27 cellular contexts compared by ENCODE assay signal in genomic region chr2:3487931-3488554, GRCh38. TPM values are rescaled to one million over a fixed set of nuclear protein-coding genes. Genes with fewer than 3 reads are reported as not detected.
DNase-seq lines count a peak whose midpoint lies in the region; ATAC-seq and TF ChIP-seq lines count a peak whose summit lies in the region.
"Had no signal": no experiment of that assay in that cellular context is flagged by ENCODE, and none has a peak within 500 bp of the region (broad histone marks: within the 10 kb centered on the region; RNA-seq: fewer than 3 reads in every experiment).

No MANE protein-coding gene starts in this region.

- peak overlapping the region; percentile 27 for H3K27ac Mint-ChIP-seq in neural crest cell (ENCODE audit: unreplicated experiment)
- H3K27ac Mint-ChIP-seq: activated CD4-positive, alpha-beta memory T cell treated with anti-CD3 and anti-CD28 coated beads, Interleukin-2, amount 10 ng/mL, durations not matched to agents 7 days and 5 days; activated naive CD4-positive, alpha-beta T cell treated with anti-CD3 and anti-CD28 coated beads, Interleukin-2, amount 50 U/mL, for 72 hours; CD4-positive, alpha-beta T cell; T-helper 1 cell treated with Interleukin-12 subunit alpha and Interleukin-12 subunit beta and Interleukin-4 antibody, amounts not matched to agents 30 μg/mL and 1 μg/mL, for 36 hours had no signal

- H3K4me3 ChIP-seq in SK-N-SH (ENCODE audit: low read depth in 2 of 2, low read length in 1 of 2): no peak overlapping the region
- no peak overlapping the region for H3K4me3 ChIP-seq in testis
- H3K4me3 ChIP-seq: cardiac muscle cell, esophagus muscularis mucosa, MG63, uterus had no signal

- peaks cover 11% of the 10 kb centered on the region for H3K36me3 Mint-ChIP-seq in neural crest cell (ENCODE audit: low read depth)
- H3K36me3 Mint-ChIP-seq: activated naive CD4-positive, alpha-beta T cell treated with anti-CD3 and anti-CD28 coated beads, Interleukin-2, amount 50 U/mL, for 72 hours had no signal

- POLR2A ChIA-PET in SK-N-SH (lab: Yijun Ruan, JAX): no interaction called here

- H3K9ac ChIP-seq in SK-N-SH: no peak overlapping the region

- H3K4me1 Mint-ChIP-seq in neural crest cell: peaks cover 33% of the 10 kb centered on the region

- no peaks in the 10 kb centered on the region; a peak in 1 of 4 replicates for H3K4me1 ChIP-seq in SK-N-SH (ENCODE audit: control insufficient read depth in 1 of 2, insufficient read depth in 2 of 2, low read depth in 1 of 2, low read length in 1 of 2)
- peaks cover 7% of the 10 kb centered on the region for H3K4me1 ChIP-seq in testis
- H3K4me1 ChIP-seq: foreskin keratinocyte, uterus had no signal

- no peak for TF ChIP-seq POLR2A in testis (IDR thresholded peaks at IDR 0.05)

- H3K9me3 ChIP-seq in SK-N-SH: no peaks in the 10 kb centered on the region
- no peaks in the 10 kb centered on the region for H3K9me3 ChIP-seq in testis
- H3K9me3 ChIP-seq: esophagus muscularis mucosa, MG63, uterus had no signal

- H3K27ac ChIP-seq in SK-N-SH (ENCODE audit: low read depth in 2 of 2, low read length in 1 of 2) (no peak overlapping the region), angular gyrus (ENCODE audit: low read depth, low read length) (peak overlapping the region; percentile 56), testis (no peak overlapping the region)
- H3K27ac ChIP-seq: 22Rv1, esophagus muscularis mucosa, foreskin keratinocyte had no signal

- H3K4me2 ChIP-seq in SK-N-SH: no peak overlapping the region

- 82% methylated on average over 13 of the region's 13 CpGs for WGBS in SK-N-SH (ENCODE audit: low lambda C conversion rate)
- WGBS in testis, 2 donors: 57 to 69% methylated on average over 13 of the region's 13 CpGs

- no peak overlapping the region for H2AFZ ChIP-seq in SK-N-SH (ENCODE audit: low read depth)

- no peaks in the 10 kb centered on the region for H4K20me1 ChIP-seq in SK-N-SH (ENCODE audit: insufficient read depth)

- CTCF ChIA-PET in SK-N-SH (lab: Yijun Ruan, JAX): interaction anchor here (0.6 to 2.5 kb wide), 3 partner anchors 26 to 1405 kb away, joined by 3 to 16 read pairs (median 3); no protein-coding TSS in a partner anchor

- no peaks in the 10 kb centered on the region for H3K9me3 Mint-ChIP-seq in neural crest cell
- H3K9me3 Mint-ChIP-seq: activated CD4-positive, alpha-beta memory T cell treated with anti-CD3 and anti-CD28 coated beads, Interleukin-2, amount 10 ng/mL, durations not matched to agents 7 days and 5 days; activated naive CD4-positive, alpha-beta T cell treated with anti-CD3 and anti-CD28 coated beads, Interleukin-2, amount 50 U/mL, for 72 hours; CD4-positive, alpha-beta T cell; T-helper 1 cell treated with Interleukin-12 subunit alpha and Interleukin-12 subunit beta and Interleukin-4 antibody, amounts not matched to agents 30 μg/mL and 1 μg/mL, for 36 hours had no signal

- H3K79me2 ChIP-seq in SK-N-SH (ENCODE audit: insufficient read depth): no peaks in the 10 kb centered on the region

- H3K27me3 ChIP-seq in SK-N-SH (ENCODE audit: insufficient read depth) (no peaks in the 10 kb centered on the region), testis (no peaks in the 10 kb centered on the region)
- H3K27me3 ChIP-seq: cardiac muscle cell, esophagus muscularis mucosa, foreskin keratinocyte, MG63, uterus had no signal

- ATAC-seq in SK-N-SH treated with all-trans-retinoic acid at 6 μM for 48 hours (no peak), GM21360 (IDR thresholded peaks at IDR 0.05; ENCODE audit: unreplicated experiment) (no peak), HG03520 (IDR thresholded peaks at IDR 0.05; ENCODE audit: unreplicated experiment) (no peak)
- ATAC-seq: activated naive CD4-positive, alpha-beta T cell treated with anti-CD3 and anti-CD28 coated beads, Interleukin-2, amount 50 U/mL, for 72 hours had no signal

- H3K9me2 ChIP-seq in SK-N-SH: no peaks in the 10 kb centered on the region

- no peaks in the 10 kb centered on the region for H3F3A ChIP-seq in SK-N-SH (replicated peaks; ENCODE audit: insufficient read depth)

- no peaks in the 10 kb centered on the region for H3K27me3 Mint-ChIP-seq in neural crest cell (ENCODE audit: low read depth)
- H3K27me3 Mint-ChIP-seq: activated CD4-positive, alpha-beta memory T cell treated with anti-CD3 and anti-CD28 coated beads, Interleukin-2, amount 10 ng/mL, durations not matched to agents 7 days and 5 days; CD4-positive, alpha-beta T cell had no signal

- H3K36me3 ChIP-seq in SK-N-SH (replicated peaks in 1 of 2; ENCODE audit: control insufficient read depth in 1 of 2, insufficient read depth in 2 of 2, low read length in 1 of 2) (no peaks in the 10 kb centered on the region), testis (ENCODE audit: low read depth, missing control alignments) (no peaks in the 10 kb centered on the region)
- H3K36me3 ChIP-seq: cardiac muscle cell, MG63, uterus had no signal

- intact Hi-C loops in testis (cut with DNase I; ENCODE audit: low total_unique reads): no loop called here

- TF ChIP-seq CTCF in SK-N-SH (IDR thresholded peaks at IDR 0.05): no peak
- TF ChIP-seq CTCF in neural crest cell (conservative IDR thresholded peaks at IDR 0.05): no peak
- TF ChIP-seq CTCF in testis (IDR thresholded peaks at IDR 0.05): no peak

- no peak overlapping the region for H3K4me3 Mint-ChIP-seq in neural crest cell
- H3K4me3 Mint-ChIP-seq: activated CD4-positive, alpha-beta memory T cell treated with anti-CD3 and anti-CD28 coated beads, Interleukin-2, amount 10 ng/mL, durations not matched to agents 7 days and 5 days; CD4-positive, alpha-beta T cell; T-helper 1 cell treated with Interleukin-12 subunit alpha and Interleukin-12 subunit beta and Interleukin-4 antibody, amounts not matched to agents 30 μg/mL and 1 μg/mL, for 36 hours had no signal

- no peak for TF ChIP-seq EP300 in SK-N-SH (IDR thresholded peaks at IDR 0.05; ENCODE audit: borderline replicate concordance in 1 of 2, low read depth in 1 of 2, low read length in 1 of 2)

- no peak for TF ChIP-seq RAD21 in SK-N-SH (IDR thresholded peaks at IDR 0.05; ENCODE audit: low read length)

- DNase-seq in SK-N-SH: peak; percentile 28
- DNase-seq in neural crest cell (ENCODE audit: low read depth, low spot score): no peak
- DNase-seq in testis: peak; percentile 11
- no peak for DNase-seq in AG08396 (ENCODE audit: low spot score)
- DNase-seq: activated CD4-positive, alpha-beta memory T cell treated with anti-CD3 and anti-CD28 coated beads, Interleukin-2, amount 10 ng/mL, durations not matched to agents 7 days and 5 days; activated CD4-positive, alpha-beta T cell treated with anti-CD3 and anti-CD28 coated beads for 1 hour; activated CD8-positive, alpha-beta memory T cell treated with anti-CD3 and anti-CD28 coated beads, Interleukin-2, amount 50 U/mL, for 48 hours; CD4-positive, alpha-beta T cell; cortex of kidney; EL; KBM-7; mesenchymal stem cell; MG63; NCI-H2029 treated with DMSO at 0.1 percent for 48 hours; occipital lobe; stimulated activated CD4-positive, alpha-beta T cell treated with anti-CD3 and anti-CD28 coated beads, Interleukin-4, amount 100 ng/mL, for 1 hour had no signal

TF ChIP-seq in SK-N-SH, 30 proteins besides CTCF, POLR2A, EP300 and RAD21:
- TF ChIP-seq TAF1 (IDR thresholded peaks at IDR 0.05; ENCODE audit: borderline replicate concordance, low read depth, low read length): no peak
- TF ChIP-seq TEAD4 (IDR thresholded peaks at IDR 0.05; ENCODE audit: borderline replicate concordance, insufficient read depth): no peak
- TF ChIP-seq FOSL2 (IDR thresholded peaks at IDR 0.05; ENCODE audit: borderline replicate concordance, low read depth): no peak

TF ChIP-seq in SK-N-SH treated with all-trans-retinoic acid at 6 μM for 48 hours, 23 proteins besides CTCF, POLR2A, EP300 and RAD21 (continues in another document):
- no peak for TF ChIP-seq RARB (CRISPR knock-in tag; IDR thresholded peaks at IDR 0.05)
- no peak for TF ChIP-seq BACH2 (CRISPR knock-in tag; IDR thresholded peaks at IDR 0.05; ENCODE audit: borderline replicate concordance)
- no peak for TF ChIP-seq CREB5 (CRISPR knock-in tag; IDR thresholded peaks at IDR 0.05; ENCODE audit: low read depth)
- no peak for TF ChIP-seq ZFP30 (CRISPR knock-in tag; IDR thresholded peaks at IDR 0.05)
- TF ChIP-seq ZNF8 (CRISPR knock-in tag; IDR thresholded peaks at IDR 0.05): no peak
- TF ChIP-seq PPARA (CRISPR knock-in tag; IDR thresholded peaks at IDR 0.05; ENCODE audit: borderline replicate concordance): no peak
- TF ChIP-seq CSDC2 (CRISPR knock-in tag; IDR thresholded peaks at IDR 0.05): no peak
- no peak for TF ChIP-seq ARNTL (CRISPR knock-in tag; IDR thresholded peaks at IDR 0.05; ENCODE audit: borderline replicate concordance, low read depth)
- TF ChIP-seq TOX (CRISPR knock-in tag; IDR thresholded peaks at IDR 0.05; ENCODE audit: borderline replicate concordance): no peak
- no peak for TF ChIP-seq PATZ1 (CRISPR knock-in tag; IDR thresholded peaks at IDR 0.05; ENCODE audit: borderline replicate concordance)

RNA-seq across cellular contexts. Expression of gene ADI1, which starts 31.3 kb away (rescaled TPM):
- polyA plus RNA-seq in SK-N-SH (2012; rRNA removed) (49.4 and 67.2 TPM in 2 replicates), testis (ENCODE audit: insufficient read depth, low read depth, low replicate concordance) (41.1 TPM)
- 72.8 and 73.1 TPM in 2 replicates for polyA plus RNA-seq in SK-N-SH (2012; cell fraction: cytosol; rRNA removed)
- 43.3 and 62.9 TPM in 2 replicates for polyA plus RNA-seq in SK-N-SH (2012; cell fraction: nucleus; rRNA removed)
- total RNA-seq in neural crest cell (32.4 and 32.8 TPM in 2 replicates), testis (10 to 100 TPM; 41.6 to 52.5 TPM)

Comparison
In these comparisons a context has a peak if more than half of its experiments do, and no peak if none do; other contexts are left out.
1. DNase-seq: peak in SK-N-SH (single experiment) and testis (single experiment); none in neural crest cell (single experiment) and AG08396 (single experiment).